ENCODE assay signal across 26 cellular contexts in the genomic region with DNA sequence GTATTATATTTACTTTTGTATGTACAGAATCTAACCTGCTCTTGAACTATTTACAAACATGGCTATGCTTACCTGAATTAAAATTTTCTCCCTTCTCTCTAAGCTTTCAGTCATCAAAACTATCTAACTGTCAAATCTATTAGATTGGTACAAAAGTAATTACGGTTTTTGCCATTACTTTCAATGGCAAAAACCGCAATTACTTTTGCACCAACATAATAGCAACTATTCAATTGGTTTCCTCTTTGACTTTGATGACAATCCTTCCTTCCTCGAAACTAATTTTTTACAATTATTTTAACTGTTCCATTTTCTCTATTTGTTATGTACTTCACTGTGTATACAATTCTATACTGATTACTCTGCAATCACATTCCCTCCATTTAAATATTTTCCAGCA.
"Had no signal": no experiment of that assay in that cellular context is flagged by ENCODE, and none has a peak within 500 bp of the region (broad histone marks: within the 10 kb centered on the region; RNA-seq: fewer than 3 reads in every experiment).

No MANE protein-coding gene starts in this region.

- H3K27me3 ChIP-seq: colonic mucosa, esophagus squamous epithelium, gastrocnemius medialis, heart right ventricle, left lung had no signal

- H3K36me3 ChIP-seq: colonic mucosa, esophagus squamous epithelium, gastrocnemius medialis, heart right ventricle, left lung, lower lobe of right lung had no signal

- H3K4me3 ChIP-seq: colonic mucosa, esophagus squamous epithelium, gastrocnemius medialis, heart right ventricle, left lung, lower lobe of right lung, mucosa of descending colon had no signal

- H3K9me3 ChIP-seq: colonic mucosa, esophagus squamous epithelium, gastrocnemius medialis, lower lobe of right lung had no signal

- FAIRE-seq: endometrium, islet of Langerhans, keratinocyte had no signal

- ATAC-seq: effector memory CD8-positive, alpha-beta T cell; esophagus mucosa; gastrocnemius medialis; heart right ventricle; left cardiac atrium; left lung; left ventricle myocardium superior; lower lobe of right lung; mucosa of descending colon had no signal

- DNase-seq: colonic mucosa; cortex of kidney; effector CD8-positive, alpha-beta T cell; effector memory CD8-positive, alpha-beta T cell; endodermal cell; erythroblast; esophagus squamous epithelium; foreskin fibroblast; foreskin melanocyte; gastrocnemius medialis; glutamatergic neuron; head of caudate nucleus; heart right ventricle; hippocampal formation; left cardiac atrium; left lung; left ventricle myocardium superior; lower lobe of right lung; mesenchymal stem cell; mucosa of descending colon; naive B cell had no signal

- H3K4me1 ChIP-seq: colonic mucosa, esophagus squamous epithelium, gastrocnemius medialis, heart right ventricle, left lung, lower lobe of right lung had no signal

- H3K27ac ChIP-seq: colonic mucosa, epithelial cell of prostate, esophagus squamous epithelium, gastrocnemius medialis, heart right ventricle, left lung, lower lobe of right lung had no signal
